In genomic region chr12:4604684-4605193, GRCh38 we compare ENCODE assay signal across 8 cellular contexts. TPM values are rescaled to one million over a fixed set of nuclear protein-coding genes. Genes with fewer than 3 reads are reported as not detected.
DNase-seq lines count a peak whose midpoint lies in the region; ATAC-seq, FAIRE-seq and TF ChIP-seq lines count a peak whose summit lies in the region.

No MANE protein-coding gene starts in this region.

- peak overlapping the region; percentile 97 for H3K4me3 Mint-ChIP-seq in GM23338

- H4K20me1 ChIP-seq in GM23338 (replicated peaks; ENCODE audit: insufficient read depth) = no peaks in the 10 kb centered on the region

- DNase-seq in GM23338 (ENCODE audit: low spot score) (peak; percentile 95), SIG-M5 (lab: John Stamatoyannopoulos, UW) (peak; percentile 40), frontal cortex (ENCODE audit: low spot score in 2 of 2) (peak; percentile 41 to 70), substantia nigra (lab: John Stamatoyannopoulos, UW) (peak in 48 of 49 donors; percentile 32 to 88 (median 74))
- peak; percentile 47 to 70 (median 60) for DNase-seq in activated naive CD4-positive, alpha-beta T cell (lab: John Stamatoyannopoulos, UW)

- no peaks in the 10 kb centered on the region for H3F3A ChIP-seq in GM23338 (replicated peaks; ENCODE audit: low read depth)

- H3K27ac Mint-ChIP-seq in GM23338 = peak overlapping the region; percentile 86

- H3K79me2 ChIP-seq in GM23338 (replicated peaks; ENCODE audit: insufficient read depth) = no peaks in the 10 kb centered on the region; the same call in 1 of the 2 replicates

- peaks cover 3% of the 10 kb centered on the region; the same call in 2 of the 3 replicates for H3K4me1 Mint-ChIP-seq in GM23338

- TF ChIP-seq CTCF in GM23338 (conservative IDR thresholded peaks at IDR 0.05; ENCODE audit: low read depth in 2 of 2) = peak; percentile 93 to 98
- peak; percentile 99 for TF ChIP-seq CTCF in LNCAP (IDR thresholded peaks at IDR 0.05)
- TF ChIP-seq CTCF in neutrophil (IDR thresholded peaks at IDR 0.05) = peak; percentile 93

- H3K27me3 Mint-ChIP-seq in GM23338 (ENCODE audit: insufficient read depth, low read depth, poor library complexity) = peaks cover 9% of the 10 kb centered on the region

- no peaks in the 10 kb centered on the region for H3K36me3 Mint-ChIP-seq in GM23338 (ENCODE audit: low read depth)

- no peaks in the 10 kb centered on the region for H3K9me3 Mint-ChIP-seq in GM23338

- H3K4me1 ChIP-seq in GM23338 (ENCODE audit: insufficient read depth) (no peaks in the 10 kb centered on the region), neutrophil (ENCODE audit: control insufficient read depth in 1 of 2, insufficient read depth in 1 of 2, low read depth in 1 of 2, low read length in 1 of 2) (peaks cover 11 to 15% of the 10 kb centered on the region in 2 experiments)

- peak; percentile 93 for ATAC-seq in GM23338

- no peak overlapping the region for H3K27ac ChIP-seq in GM23338 (ENCODE audit: low read depth)
- peak overlapping the region; percentile 37 for H3K27ac ChIP-seq in neutrophil
- H3K27ac ChIP-seq in substantia nigra (ENCODE audit: low read depth, low read length, poor library complexity, severe bottlenecking) = peak overlapping the region; percentile 63

- H3K4me2 ChIP-seq in GM23338 = peak overlapping the region; percentile 82

- H3K27me3 ChIP-seq in GM23338 (ENCODE audit: insufficient read depth) (no peaks in the 10 kb centered on the region), neutrophil (no peaks in the 10 kb centered on the region)

- H3K36me3 ChIP-seq in GM23338 (ENCODE audit: insufficient read depth) (no peaks in the 10 kb centered on the region), neutrophil (peaks cover 39% of the 10 kb centered on the region)

- peaks cover 3% of the 10 kb centered on the region; the same call in 1 of the 2 replicates for H3K9me2 ChIP-seq in GM23338 (ENCODE audit: insufficient read depth)

- H2AFZ ChIP-seq in GM23338 = peak overlapping the region; percentile 83

- H3K4me3 ChIP-seq in GM23338 = peak overlapping the region; percentile 68
- peak overlapping the region; percentile 70 to 77 for H3K4me3 ChIP-seq in neutrophil (ENCODE audit: low read depth in 1 of 2, low read length in 1 of 2)

- no peaks in the 10 kb centered on the region for H3K9me3 ChIP-seq in neutrophil

- FAIRE-seq in G401.6 (lab: Jason Lieb, UNC) (peak; percentile 92), frontal cortex (lab: Jason Lieb, UNC) (peak; percentile 47)

TF ChIP-seq in GM23338, 12 proteins besides CTCF, POLR2A, EP300 and RAD21 (continues in another document):
- TF ChIP-seq, protein P1, sequence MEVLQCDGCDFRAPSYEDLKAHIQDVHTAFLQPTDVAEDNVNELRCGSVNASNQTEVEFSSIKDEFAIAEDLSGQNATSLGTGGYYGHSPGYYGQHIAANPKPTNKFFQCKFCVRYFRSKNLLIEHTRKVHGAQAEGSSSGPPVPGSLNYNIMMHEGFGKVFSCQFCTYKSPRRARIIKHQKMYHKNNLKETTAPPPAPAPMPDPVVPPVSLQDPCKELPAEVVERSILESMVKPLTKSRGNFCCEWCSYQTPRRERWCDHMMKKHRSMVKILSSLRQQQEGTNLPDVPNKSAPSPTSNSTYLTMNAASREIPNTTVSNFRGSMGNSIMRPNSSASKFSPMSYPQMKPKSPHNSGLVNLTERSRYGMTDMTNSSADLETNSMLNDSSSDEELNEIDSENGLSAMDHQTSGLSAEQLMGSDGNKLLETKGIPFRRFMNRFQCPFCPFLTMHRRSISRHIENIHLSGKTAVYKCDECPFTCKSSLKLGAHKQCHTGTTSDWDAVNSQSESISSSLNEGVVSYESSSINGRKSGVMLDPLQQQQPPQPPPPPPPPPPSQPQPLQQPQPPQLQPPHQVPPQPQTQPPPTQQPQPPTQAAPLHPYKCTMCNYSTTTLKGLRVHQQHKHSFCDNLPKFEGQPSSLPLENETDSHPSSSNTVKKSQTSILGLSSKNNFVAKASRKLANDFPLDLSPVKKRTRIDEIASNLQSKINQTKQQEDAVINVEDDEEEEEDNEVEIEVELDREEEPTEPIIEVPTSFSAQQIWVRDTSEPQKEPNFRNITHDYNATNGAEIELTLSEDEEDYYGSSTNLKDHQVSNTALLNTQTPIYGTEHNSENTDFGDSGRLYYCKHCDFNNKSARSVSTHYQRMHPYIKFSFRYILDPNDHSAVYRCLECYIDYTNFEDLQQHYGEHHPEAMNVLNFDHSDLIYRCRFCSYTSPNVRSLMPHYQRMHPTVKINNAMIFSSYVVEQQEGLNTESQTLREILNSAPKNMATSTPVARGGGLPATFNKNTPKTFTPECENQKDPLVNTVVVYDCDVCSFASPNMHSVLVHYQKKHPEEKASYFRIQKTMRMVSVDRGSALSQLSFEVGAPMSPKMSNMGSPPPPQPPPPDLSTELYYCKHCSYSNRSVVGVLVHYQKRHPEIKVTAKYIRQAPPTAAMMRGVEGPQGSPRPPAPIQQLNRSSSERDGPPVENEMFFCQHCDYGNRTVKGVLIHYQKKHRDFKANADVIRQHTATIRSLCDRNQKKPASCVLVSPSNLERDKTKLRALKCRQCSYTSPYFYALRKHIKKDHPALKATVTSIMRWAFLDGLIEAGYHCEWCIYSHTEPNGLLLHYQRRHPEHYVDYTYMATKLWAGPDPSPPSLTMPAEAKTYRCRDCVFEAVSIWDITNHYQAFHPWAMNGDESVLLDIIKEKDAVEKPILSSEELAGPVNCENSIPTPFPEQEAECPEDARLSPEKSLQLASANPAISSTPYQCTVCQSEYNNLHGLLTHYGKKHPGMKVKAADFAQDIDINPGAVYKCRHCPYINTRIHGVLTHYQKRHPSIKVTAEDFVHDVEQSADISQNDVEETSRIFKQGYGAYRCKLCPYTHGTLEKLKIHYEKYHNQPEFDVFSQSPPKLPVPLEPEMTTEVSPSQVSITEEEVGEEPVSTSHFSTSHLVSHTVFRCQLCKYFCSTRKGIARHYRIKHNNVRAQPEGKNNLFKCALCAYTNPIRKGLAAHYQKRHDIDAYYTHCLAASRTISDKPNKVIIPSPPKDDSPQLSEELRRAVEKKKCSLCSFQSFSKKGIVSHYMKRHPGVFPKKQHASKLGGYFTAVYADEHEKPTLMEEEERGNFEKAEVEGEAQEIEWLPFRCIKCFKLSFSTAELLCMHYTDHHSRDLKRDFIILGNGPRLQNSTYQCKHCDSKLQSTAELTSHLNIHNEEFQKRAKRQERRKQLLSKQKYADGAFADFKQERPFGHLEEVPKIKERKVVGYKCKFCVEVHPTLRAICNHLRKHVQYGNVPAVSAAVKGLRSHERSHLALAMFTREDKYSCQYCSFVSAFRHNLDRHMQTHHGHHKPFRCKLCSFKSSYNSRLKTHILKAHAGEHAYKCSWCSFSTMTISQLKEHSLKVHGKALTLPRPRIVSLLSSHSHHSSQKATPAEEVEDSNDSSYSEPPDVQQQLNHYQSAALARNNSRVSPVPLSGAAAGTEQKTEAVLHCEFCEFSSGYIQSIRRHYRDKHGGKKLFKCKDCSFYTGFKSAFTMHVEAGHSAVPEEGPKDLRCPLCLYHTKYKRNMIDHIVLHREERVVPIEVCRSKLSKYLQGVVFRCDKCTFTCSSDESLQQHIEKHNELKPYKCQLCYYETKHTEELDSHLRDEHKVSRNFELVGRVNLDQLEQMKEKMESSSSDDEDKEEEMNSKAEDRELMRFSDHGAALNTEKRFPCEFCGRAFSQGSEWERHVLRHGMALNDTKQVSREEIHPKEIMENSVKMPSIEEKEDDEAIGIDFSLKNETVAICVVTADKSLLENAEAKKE (CRISPR knock-in tag; IDR thresholded peaks at IDR 0.05) = no peak
- TF ChIP-seq EZH2 (IDR thresholded peaks at IDR 0.05; ENCODE audit: low read depth, unreplicated experiment) = no peak
- no peak for TF ChIP-seq STAT1 (IDR thresholded peaks at IDR 0.05; ENCODE audit: unreplicated experiment)
- no peak for TF ChIP-seq EZH2phosphoT487 (IDR thresholded peaks at IDR 0.05; ENCODE audit: unreplicated experiment)
- TF ChIP-seq ZNF114 (CRISPR knock-in tag; IDR thresholded peaks at IDR 0.05) = no peak
- no peak for TF ChIP-seq CREB1 (CRISPR knock-in tag; IDR thresholded peaks at IDR 0.05; ENCODE audit: low read depth)
- no peak for TF ChIP-seq JUNB (IDR thresholded peaks at IDR 0.05; ENCODE audit: unreplicated experiment)
- TF ChIP-seq POLR2AphosphoS5 (IDR thresholded peaks at IDR 0.05; ENCODE audit: low read depth) = peak; percentile 58
- no peak for TF ChIP-seq ZNF331 (CRISPR knock-in tag; IDR thresholded peaks at IDR 0.05; ENCODE audit: low read depth)
- no peak for TF ChIP-seq NANOG (IDR thresholded peaks at IDR 0.05; ENCODE audit: borderline replicate concordance)
- TF ChIP-seq, protein P2, sequence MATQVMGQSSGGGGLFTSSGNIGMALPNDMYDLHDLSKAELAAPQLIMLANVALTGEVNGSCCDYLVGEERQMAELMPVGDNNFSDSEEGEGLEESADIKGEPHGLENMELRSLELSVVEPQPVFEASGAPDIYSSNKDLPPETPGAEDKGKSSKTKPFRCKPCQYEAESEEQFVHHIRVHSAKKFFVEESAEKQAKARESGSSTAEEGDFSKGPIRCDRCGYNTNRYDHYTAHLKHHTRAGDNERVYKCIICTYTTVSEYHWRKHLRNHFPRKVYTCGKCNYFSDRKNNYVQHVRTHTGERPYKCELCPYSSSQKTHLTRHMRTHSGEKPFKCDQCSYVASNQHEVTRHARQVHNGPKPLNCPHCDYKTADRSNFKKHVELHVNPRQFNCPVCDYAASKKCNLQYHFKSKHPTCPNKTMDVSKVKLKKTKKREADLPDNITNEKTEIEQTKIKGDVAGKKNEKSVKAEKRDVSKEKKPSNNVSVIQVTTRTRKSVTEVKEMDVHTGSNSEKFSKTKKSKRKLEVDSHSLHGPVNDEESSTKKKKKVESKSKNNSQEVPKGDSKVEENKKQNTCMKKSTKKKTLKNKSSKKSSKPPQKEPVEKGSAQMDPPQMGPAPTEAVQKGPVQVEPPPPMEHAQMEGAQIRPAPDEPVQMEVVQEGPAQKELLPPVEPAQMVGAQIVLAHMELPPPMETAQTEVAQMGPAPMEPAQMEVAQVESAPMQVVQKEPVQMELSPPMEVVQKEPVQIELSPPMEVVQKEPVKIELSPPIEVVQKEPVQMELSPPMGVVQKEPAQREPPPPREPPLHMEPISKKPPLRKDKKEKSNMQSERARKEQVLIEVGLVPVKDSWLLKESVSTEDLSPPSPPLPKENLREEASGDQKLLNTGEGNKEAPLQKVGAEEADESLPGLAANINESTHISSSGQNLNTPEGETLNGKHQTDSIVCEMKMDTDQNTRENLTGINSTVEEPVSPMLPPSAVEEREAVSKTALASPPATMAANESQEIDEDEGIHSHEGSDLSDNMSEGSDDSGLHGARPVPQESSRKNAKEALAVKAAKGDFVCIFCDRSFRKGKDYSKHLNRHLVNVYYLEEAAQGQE (IDR thresholded peaks at IDR 0.05; ENCODE audit: unreplicated experiment) = no peak

RNA-seq across cellular contexts. Expression of gene DYRK4, which starts 42.7 kb away (rescaled TPM):
- 11.3 and 15.0 TPM in 2 replicates for total RNA-seq in GM23338 (2014; rRNA removed; shearing (Covaris generic))
- 16.9 and 17.3 TPM in 2 replicates for polyA plus RNA-seq in GM23338 (2016; fragmentation: Nextera tagmentation; extraction: Ambion mirVana)
- 17.9 TPM for total RNA-seq in frontal cortex

RNA-seq across cellular contexts. Expression of gene AKAP3, which starts 44.1 kb away (rescaled TPM):
- total RNA-seq in GM23338 (2014; rRNA removed; shearing (Covaris generic)) = 1.9 and 3.2 TPM in 2 replicates
- polyA plus RNA-seq in GM23338 (2016; fragmentation: Nextera tagmentation; extraction: Ambion mirVana) = 1.3 and 1.4 TPM in 2 replicates
- total RNA-seq in frontal cortex = 4.1 TPM

RNA-seq across cellular contexts. Expression of gene NDUFA9, which starts 44.2 kb away (rescaled TPM):
- 17.8 and 35.4 TPM in 2 replicates for total RNA-seq in GM23338 (2014; rRNA removed; shearing (Covaris generic))
- 71.0 and 79.8 TPM in 2 replicates for polyA plus RNA-seq in GM23338 (2016; fragmentation: Nextera tagmentation; extraction: Ambion mirVana)
- total RNA-seq in frontal cortex = 32.2 TPM

Comparison
In these comparisons a context has a peak if more than half of its experiments do, and no peak if none do; other contexts are left out.
1. DNase-seq: peak in every context shown above with its lines; median percentile 95 in GM23338; 74 in substantia nigra; 60 in activated naive CD4-positive, alpha-beta T cell; 56 in frontal cortex; 40 in SIG-M5.